Comparison of ENCODE assay signal across 20 cellular contexts in the genomic region with DNA sequence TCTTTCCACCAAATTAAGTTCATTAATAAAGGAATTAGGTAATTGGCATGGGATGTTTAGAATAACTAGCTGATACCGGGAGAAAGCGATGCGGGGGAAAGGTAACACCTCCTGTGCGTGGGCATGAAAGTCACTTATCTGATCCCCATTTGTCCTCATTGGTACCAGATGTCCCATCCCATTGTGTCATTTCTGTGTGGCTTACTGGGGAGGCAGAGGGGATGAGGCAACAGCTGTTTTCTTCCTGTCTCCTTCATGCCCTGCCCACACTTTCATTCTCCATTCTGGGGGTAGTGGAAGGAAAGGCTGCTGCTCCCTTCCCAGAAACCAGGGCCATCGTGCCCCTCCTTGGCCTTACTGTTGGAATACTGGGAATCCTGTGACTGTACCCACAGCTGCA.
"Had no signal": no experiment of that assay in that cellular context is flagged by ENCODE, and none has a peak within 500 bp of the region (broad histone marks: within the 10 kb centered on the region; RNA-seq: fewer than 3 reads in every experiment).

No MANE protein-coding gene starts in this region.

- ATAC-seq: activated naive CD4-positive, alpha-beta T cell treated with anti-CD3 and anti-CD28 coated beads, Interleukin-2, amount 50 U/mL, for 72 hours; gastroesophageal sphincter; left lobe of liver; naive thymus-derived CD4-positive, alpha-beta T cell; WTC11 had no signal

- H3K4me1 ChIP-seq: parathyroid adenoma had no signal

- H3K36me3 ChIP-seq: gastroesophageal sphincter, tibial nerve, vagina had no signal

- H3K4me3 Mint-ChIP-seq: activated CD4-positive, alpha-beta memory T cell treated with anti-CD3 and anti-CD28 coated beads, Interleukin-2, amount 10 ng/mL, durations not matched to agents 7 days and 5 days; activated T-cell treated with anti-CD3 and anti-CD28 coated beads, Interleukin-2, amount 50 U/mL, for 24 hours; naive thymus-derived CD4-positive, alpha-beta T cell; WTC11 had no signal

- H3K79me2 ChIP-seq: parathyroid adenoma had no signal

- H3K27ac ChIP-seq: dorsolateral prefrontal cortex, gastroesophageal sphincter, hepatocyte, parathyroid adenoma, tibial nerve, vagina had no signal

- H3K4me2 ChIP-seq: hepatocyte had no signal

- H3K9me3 ChIP-seq: gastroesophageal sphincter, tibial nerve, vagina had no signal

- H3K9ac ChIP-seq: parathyroid adenoma had no signal

- H3K27ac Mint-ChIP-seq: activated CD4-positive, alpha-beta memory T cell treated with anti-CD3 and anti-CD28 coated beads, Interleukin-2, amount 10 ng/mL, durations not matched to agents 7 days and 5 days; activated naive CD4-positive, alpha-beta T cell treated with anti-CD3 and anti-CD28 coated beads, Interleukin-2, amount 50 U/mL, for 72 hours; activated T-cell treated with anti-CD3 and anti-CD28 coated beads, Interleukin-2, amount 50 U/mL, for 24 hours; WTC11 had no signal

- DNase-seq: activated CD4-positive, alpha-beta memory T cell treated with anti-CD3 and anti-CD28 coated beads, Interleukin-2, amount 10 ng/mL, durations not matched to agents 7 days and 5 days; activated CD4-positive, alpha-beta T cell treated with anti-CD3 and anti-CD28 coated beads for 4 hours; activated effector memory CD4-positive, alpha-beta T cell treated with Interleukin-2 at 50 U/mL for 16 hours; activated T-cell treated with anti-CD3 and anti-CD28 coated beads, Interleukin-2, amount 50 U/mL, for 24 hours; dorsolateral prefrontal cortex; erythroblast; naive thymus-derived CD4-positive, alpha-beta T cell; retina; stimulated activated CD4-positive, alpha-beta T cell treated with anti-CD3 and anti-CD28 coated beads, Interleukin-15, amount 100 ng/mL, for 24 hours; stimulated activated CD4-positive, alpha-beta T cell treated with anti-CD3 and anti-CD28 coated beads, Interleukin-4, amount 100 ng/mL, for 1 hour; stimulated activated naive CD4-positive, alpha-beta T cell; substantia nigra had no signal

- H3K27me3 ChIP-seq: dorsolateral prefrontal cortex, gastroesophageal sphincter, hepatocyte, tibial nerve, vagina had no signal

- H3K36me3 Mint-ChIP-seq: activated naive CD4-positive, alpha-beta T cell treated with anti-CD3 and anti-CD28 coated beads, Interleukin-2, amount 50 U/mL, for 72 hours; naive thymus-derived CD4-positive, alpha-beta T cell; WTC11 had no signal

- H3K27me3 Mint-ChIP-seq: activated CD4-positive, alpha-beta memory T cell treated with anti-CD3 and anti-CD28 coated beads, Interleukin-2, amount 10 ng/mL, durations not matched to agents 7 days and 5 days; activated T-cell treated with anti-CD3 and anti-CD28 coated beads, Interleukin-2, amount 50 U/mL, for 24 hours had no signal

- H3K4me3 ChIP-seq: dorsolateral prefrontal cortex, gastroesophageal sphincter, hepatocyte, tibial nerve, vagina had no signal

- H2AFZ ChIP-seq: hepatocyte, parathyroid adenoma had no signal

- H3K4me1 Mint-ChIP-seq: activated CD4-positive, alpha-beta memory T cell treated with anti-CD3 and anti-CD28 coated beads, Interleukin-2, amount 10 ng/mL, durations not matched to agents 7 days and 5 days had no signal

- H3K9me3 Mint-ChIP-seq: activated CD4-positive, alpha-beta memory T cell treated with anti-CD3 and anti-CD28 coated beads, Interleukin-2, amount 10 ng/mL, durations not matched to agents 7 days and 5 days; activated naive CD4-positive, alpha-beta T cell treated with anti-CD3 and anti-CD28 coated beads, Interleukin-2, amount 50 U/mL, for 72 hours; activated T-cell treated with anti-CD3 and anti-CD28 coated beads, Interleukin-2, amount 50 U/mL, for 24 hours; naive thymus-derived CD4-positive, alpha-beta T cell; WTC11 had no signal
